23 cellular contexts compared by ENCODE assay signal in the genomic region with DNA sequence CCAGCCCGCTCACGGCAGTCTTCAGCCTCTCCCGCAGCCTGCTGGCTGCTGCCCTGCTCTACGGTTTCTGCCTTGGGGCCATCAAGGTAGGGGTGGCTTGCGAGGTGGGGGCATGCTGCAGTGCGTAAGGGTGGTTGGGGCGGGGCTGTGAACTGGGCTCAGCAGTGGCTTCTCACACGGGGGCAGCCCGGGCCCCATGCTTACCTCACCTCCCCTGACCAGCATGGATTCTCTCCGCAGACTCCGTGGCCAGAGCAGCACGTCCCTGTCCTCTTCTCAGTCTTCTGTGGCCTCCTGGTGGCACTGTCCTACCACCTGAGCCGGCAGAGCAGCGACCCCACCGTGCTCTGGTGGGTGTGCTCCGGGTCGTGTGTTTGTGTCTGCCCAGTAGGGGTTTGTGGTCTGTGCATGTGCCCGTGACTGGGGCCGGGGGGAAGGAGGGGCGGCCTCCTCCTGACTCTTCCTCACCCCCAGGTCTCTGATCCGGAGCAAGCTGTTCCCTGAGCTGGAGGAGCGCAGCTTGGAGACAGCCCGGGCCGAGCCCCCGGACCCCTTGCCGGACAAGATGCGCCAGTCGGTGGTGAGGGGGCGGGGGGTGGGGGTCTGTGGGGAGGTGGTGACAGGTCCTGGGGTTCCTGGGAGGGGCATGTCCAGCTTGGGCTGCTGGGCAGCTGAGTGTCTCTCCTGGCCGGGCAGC. TPM values are rescaled to one million over a fixed set of nuclear protein-coding genes. Genes with fewer than 3 reads are reported as not detected.
DNase-seq lines count a peak whose midpoint lies in the region; ATAC-seq, FAIRE-seq and TF ChIP-seq lines count a peak whose summit lies in the region.
"Had no signal": no experiment of that assay in that cellular context is flagged by ENCODE, and none has a peak within 500 bp of the region (broad histone marks: within the 10 kb centered on the region; RNA-seq: fewer than 3 reads in every experiment).

No MANE protein-coding gene starts in this region.

- no peaks in the 10 kb centered on the region for H3K27me3 Mint-ChIP-seq in activated T-cell treated with anti-CD3 and anti-CD28 coated beads, Interleukin-2, amount 50 U/mL, for 72 hours (ENCODE audit: low read depth)
- H3K27me3 Mint-ChIP-seq in activated T-cell treated with anti-CD3 and anti-CD28 coated beads, Interleukin-2, amount 50 U/mL, for 4 hours (ENCODE audit: low read depth), result no peaks in the 10 kb centered on the region
- no peaks in the 10 kb centered on the region for H3K27me3 Mint-ChIP-seq in nephron progenitor cell (ENCODE audit: low read depth, poor library complexity)
- H3K27me3 Mint-ChIP-seq: CD8-positive, alpha-beta memory T cell; T-cell had no signal

- H3K27ac ChIP-seq in K562 (ENCODE audit: extremely low read depth, low read depth, low read length), result no peak overlapping the region
- H3K27ac ChIP-seq: GM23248, HL-60, PC-9 had no signal

- POLR2A ChIA-PET in K562 (lab: Yijun Ruan, JAX), result interaction anchor here (0.7 to 3.1 kb wide), 4 partner anchors 8 to 202 kb away, joined by 3 to 11 read pairs (median 6); a partner anchor contains a TSS

- H3K36me3 ChIP-seq in K562 (ENCODE audit: control insufficient read depth, insufficient read depth, low read length) (peaks cover 94% of the 10 kb centered on the region; the same call in 2 of the 3 replicates), H7 (replicated peaks; ENCODE audit: control insufficient read depth, insufficient read depth, low read length) (peaks cover 43% of the 10 kb centered on the region)

- TF ChIP-seq POLR2A in K562 (conservative IDR thresholded peaks at IDR 0.05), result no peak

- peaks cover 4 to 13% of the 10 kb centered on the region in 2 donors for H3K36me3 Mint-ChIP-seq in activated T-cell treated with anti-CD3 and anti-CD28 coated beads, Interleukin-2, amount 50 U/mL, for 72 hours (ENCODE audit: insufficient read depth in 2 of 2)
- peaks cover 28% of the 10 kb centered on the region for H3K36me3 Mint-ChIP-seq in activated T-cell treated with anti-CD3 and anti-CD28 coated beads, Interleukin-2, amount 50 U/mL, for 4 hours (ENCODE audit: insufficient read depth)
- peaks cover 9% of the 10 kb centered on the region for H3K36me3 Mint-ChIP-seq in nephron progenitor cell (ENCODE audit: low read depth)

- ATAC-seq in activated T-cell treated with anti-CD3 and anti-CD28 coated beads, Interleukin-2, amount 50 U/mL, for 72 hours (replicated peaks in 1 of 2), result no peak
- ATAC-seq in activated T-cell treated with anti-CD3 and anti-CD28 coated beads, Interleukin-2, amount 50 U/mL, for 4 hours, result no peak
- ATAC-seq in K562 (peak; percentile 25; the same call in 2 of the 3 replicates), HG02763 (IDR thresholded peaks at IDR 0.05; ENCODE audit: unreplicated experiment) (no peak)

- H3K4me3 Mint-ChIP-seq in activated T-cell treated with anti-CD3 and anti-CD28 coated beads, Interleukin-2, amount 50 U/mL, for 72 hours, result no peak overlapping the region
- no peak overlapping the region for H3K4me3 Mint-ChIP-seq in activated T-cell treated with anti-CD3 and anti-CD28 coated beads, Interleukin-2, amount 50 U/mL, for 4 hours
- H3K4me3 Mint-ChIP-seq in nephron progenitor cell, result no peak overlapping the region
- H3K4me3 Mint-ChIP-seq: CD14-positive monocyte; CD8-positive, alpha-beta memory T cell; T-cell had no signal

- H3K4me2 ChIP-seq in K562 (ENCODE audit: insufficient read depth, low read length), result no peak overlapping the region
- H3K4me2 ChIP-seq: PC-9 had no signal

- in situ Hi-C loops in G401 (cut with HindIII; ENCODE audit: low sequenced_read_pairs), result no loop called here
- in situ Hi-C loops in K562 (cut with MboI), result no loop called here

- no peaks in the 10 kb centered on the region for H3K9me3 ChIP-seq in K562 (replicated peaks; ENCODE audit: control insufficient read depth, insufficient read depth, low read depth, low read length)
- H3K9me3 ChIP-seq: HAP-1 had no signal

- no TSS peak for BruUV-seq in K562 (replicated peaks; lab: Mats Ljungman, UMichigan)

- no peak for TF ChIP-seq EP300 in K562 (IDR thresholded peaks at IDR 0.05; ENCODE audit: low read length)

- no peak for FAIRE-seq in K562 (lab: Jason Lieb, UNC)

- no peak for TF ChIP-seq RAD21 in K562 (CRISPR knock-in tag; conservative IDR thresholded peaks at IDR 0.05 in 1 of 2, IDR thresholded peaks at IDR 0.05 in 1 of 2)

- H3K4me1 Mint-ChIP-seq in activated T-cell treated with anti-CD3 and anti-CD28 coated beads, Interleukin-2, amount 50 U/mL, for 72 hours (ENCODE audit: low read depth), result peaks cover 7% of the 10 kb centered on the region
- peaks cover 8% of the 10 kb centered on the region for H3K4me1 Mint-ChIP-seq in activated T-cell treated with anti-CD3 and anti-CD28 coated beads, Interleukin-2, amount 50 U/mL, for 4 hours (ENCODE audit: low read depth)
- H3K4me1 Mint-ChIP-seq in nephron progenitor cell, result no peaks in the 10 kb centered on the region

- no peak overlapping the region for H2AFZ ChIP-seq in K562 (ENCODE audit: low read depth, low read length)
- H2AFZ ChIP-seq: GM23248, PC-9 had no signal

- H3K27ac Mint-ChIP-seq in activated T-cell treated with anti-CD3 and anti-CD28 coated beads, Interleukin-2, amount 50 U/mL, for 72 hours, result peak overlapping the region; percentile 54
- H3K27ac Mint-ChIP-seq in nephron progenitor cell, result peak overlapping the region; percentile 51

- H3K4me3 ChIP-seq in K562 (no peak overlapping the region), H7 (ENCODE audit: insufficient read depth, low read depth, low read length) (no peak overlapping the region)
- H3K4me3 ChIP-seq: GM23248, HAP-1, PC-9 had no signal

- H3K9me3 Mint-ChIP-seq in activated T-cell treated with anti-CD3 and anti-CD28 coated beads, Interleukin-2, amount 50 U/mL, for 72 hours, result no peaks in the 10 kb centered on the region
- H3K9me3 Mint-ChIP-seq in activated T-cell treated with anti-CD3 and anti-CD28 coated beads, Interleukin-2, amount 50 U/mL, for 4 hours, result no peaks in the 10 kb centered on the region
- H3K9me3 Mint-ChIP-seq in nephron progenitor cell, result no peaks in the 10 kb centered on the region
- H3K9me3 Mint-ChIP-seq: CD14-positive monocyte; CD8-positive, alpha-beta memory T cell; T-cell had no signal

- TF ChIP-seq CTCF in K562 (IDR thresholded peaks at IDR 0.05 in 2 of 3, conservative IDR thresholded peaks at IDR 0.05 in 1 of 3; ENCODE audit: insufficient read depth in 2 of 3, low read depth in 1 of 3, low read length in 3 of 3), result peak in 2 of 3 experiments; percentile 17 to 31; a peak in 4 of 6 replicates
- TF ChIP-seq CTCF in nephron progenitor cell (IDR thresholded peaks at IDR 0.05), result no peak

- CTCF ChIA-PET in K562 (lab: Yijun Ruan, JAX; ENCODE audit: low intra/inter-chr PET ratio), result interaction anchor here (1.1 to 2.2 kb wide), 3 partner anchors 193 to 364 kb away, joined by 5 to 27 read pairs (median 6); no protein-coding TSS in a partner anchor

- 80% methylated on average over 15 of the region's 30 CpGs for WGBS in K562 (ENCODE audit: insufficient coverage, low coverage, missing lambda C conversion rate)

- H3K4me1 ChIP-seq in K562 (replicated peaks in 1 of 2; ENCODE audit: control insufficient read depth in 2 of 2, insufficient read depth in 2 of 2, low read length in 2 of 2), result peaks cover 0 to 33% of the 10 kb centered on the region in 2 experiments; a peak in 1 of 5 replicates
- H3K4me1 ChIP-seq: HAP-1 had no signal

- H3K9ac ChIP-seq in K562 (ENCODE audit: insufficient read depth in 1 of 2, low read depth in 2 of 2, low read length in 2 of 2), result peak overlapping the region in 1 of 2 experiments; percentile 62; a peak in 2 of 4 replicates
- H3K9ac ChIP-seq: GM23248 had no signal

- H3K27me3 ChIP-seq in K562 (ENCODE audit: control insufficient read depth in 2 of 2, insufficient read depth in 2 of 2, low read length in 2 of 2) (no peaks in the 10 kb centered on the region), H7 (ENCODE audit: control insufficient read depth, insufficient read depth, low read length) (no peaks in the 10 kb centered on the region)

- no peaks in the 10 kb centered on the region for H3K9me1 ChIP-seq in K562 (ENCODE audit: control insufficient read depth, insufficient read depth, low read length)

- intact Hi-C loops in K562 (cut with micrococcal nuclease), result no loop called here

- H3K79me2 ChIP-seq in K562 (ENCODE audit: control insufficient read depth, insufficient read depth, low read length), result no peaks in the 10 kb centered on the region; the same call in 2 of the 3 replicates

- 0 out of 2 replicates have a peak, but pooled peaks cover 5% of the 10 kb centered on the region for H4K20me1 ChIP-seq in K562 (replicated peaks; ENCODE audit: control insufficient read depth, insufficient read depth, low read length)

- no peak for DNase-seq in activated T-cell treated with anti-CD3 and anti-CD28 coated beads, Interleukin-2, amount 50 U/mL, for 72 hours
- DNase-seq in activated T-cell treated with anti-CD3 and anti-CD28 coated beads, Interleukin-2, amount 50 U/mL, for 4 hours, result no peak
- DNase-seq in G401 (ENCODE audit: low spot score), result peak; percentile 62
- DNase-seq in K562 (ENCODE audit: extremely low read depth in 1 of 4, low spot score in 3 of 4), result no peak
- no peak for DNase-seq in nephron progenitor cell
- no peak for DNase-seq in H7
- DNase-seq in AG08395 (ENCODE audit: low spot score), result no peak
- DNase-seq: NCI-H1092; NCI-H1417 treated with DMSO at 0.1 percent for 48 hours; NCI-H187; NCI-H446; NK-92 treated with Interleukin-12 subunit alpha and Interleukin-12 subunit beta, amount 100 ng/mL, for 24 hours had no signal

RNA-seq across cellular contexts. Expression of a gene that starts 9.5 kb away (rescaled TPM):
- total RNA-seq in activated T-cell treated with anti-CD3 and anti-CD28 coated beads, Interleukin-2, amount 50 U/mL, for 72 hours, result 10 to 100 TPM; 45.9 TPM
- 10 to 100 TPM; 55.8 to 59.7 (median 59.5) TPM for total RNA-seq in activated T-cell treated with anti-CD3 and anti-CD28 coated beads, Interleukin-2, amount 50 U/mL, for 4 hours
- total RNA-seq in G401 (2014; rRNA removed; shearing (Covaris generic)), result 27.4 and 29.0 TPM in 2 replicates
- 75.0 and 267 TPM in 2 replicates for total RNA-seq in K562 (2011; cell fraction: chromatin; rRNA removed; ENCODE audit: low replicate concordance)
- 170 and 187 TPM in 2 replicates for total RNA-seq in K562 (2011; cell fraction: nucleolus; rRNA removed)
- total RNA-seq in K562 (2011; cell fraction: nucleoplasm; rRNA removed), result 110 and 119 TPM in 2 replicates
- total RNA-seq in K562 (2014; rRNA removed) (21.3 and 24.3 TPM in 2 replicates), K562 (2014; rRNA removed; fragmentation: Illumina TruSeq; extraction: Trizol) (2.5 and 4.3 TPM in 2 replicates), K562 (2015; rRNA removed; fragmentation: Illumina TruSeq; extraction: Trizol) (13.9 and 14.1 TPM in 2 replicates), K562 (2021) (40.0 and 47.8 TPM in 2 replicates)
- polyA plus RNA-seq in K562 (2011; rRNA removed) (9.2 and 19.0 TPM in 2 replicates), K562 (2014; fragmentation: Illumina TruSeq; extraction: Trizol) (12.8 and 28.6 TPM in 2 replicates), K562 (2014; fragmentation: Nextera tagmentation; extraction: Ambion mirVana) (under 1 TPM; 0.11 to 0.29 TPM), K562 (2014; rRNA removed) (30.1 and 32.8 TPM in 2 replicates)
- 17.7 and 33.4 TPM in 2 replicates for polyA plus RNA-seq in K562 (2011; cell fraction: cytosol; rRNA removed)
- polyA plus RNA-seq in K562 (2011; cell fraction: nucleus; rRNA removed), result 87.8 and 157 TPM in 2 replicates
- 25.3 and 40.1 TPM in 2 replicates for polyA plus RNA-seq in K562 (2012)
- 8.4 and 10.6 TPM in 2 replicates for polyA minus RNA-seq in K562 (2011; rRNA and poly(A)+ RNA removed)
- 25.9 and 35.1 TPM in 2 replicates for polyA minus RNA-seq in K562 (2011; cell fraction: cytosol; rRNA and poly(A)+ RNA removed)
- 43.0 and 43.9 TPM in 2 replicates for polyA minus RNA-seq in K562 (2011; cell fraction: nucleus; rRNA and poly(A)+ RNA removed)
- total RNA-seq in H7 (2014; rRNA removed; shearing (Covaris generic)), result 21.7 and 25.9 TPM in 2 replicates

RNA-seq across cellular contexts. Expression of a gene that starts 11.1 kb away (rescaled TPM):
- total RNA-seq in activated T-cell treated with anti-CD3 and anti-CD28 coated beads, Interleukin-2, amount 50 U/mL, for 72 hours, result 10 to 100 TPM; 57.3 to 70.1 TPM
- 10 to 100 TPM; 71.8 to 87.1 (median 74.3) TPM for total RNA-seq in activated T-cell treated with anti-CD3 and anti-CD28 coated beads, Interleukin-2, amount 50 U/mL, for 4 hours
- total RNA-seq in G401 (2014; rRNA removed; shearing (Covaris generic)), result 32.6 and 34.3 TPM in 2 replicates
- total RNA-seq in K562 (2011; cell fraction: chromatin; rRNA removed; ENCODE audit: low replicate concordance), result 60.6 and 168 TPM in 2 replicates
- total RNA-seq in K562 (2011; cell fraction: nucleolus; rRNA removed), result 72.6 and 83.4 TPM in 2 replicates
- 51.5 and 63.5 TPM in 2 replicates for total RNA-seq in K562 (2011; cell fraction: nucleoplasm; rRNA removed)
- total RNA-seq in K562 (2014; rRNA removed), result 28.7 and 39.9 TPM in 2 replicates
- total RNA-seq in K562 (2014; rRNA removed; fragmentation: Illumina TruSeq; extraction: Trizol), result 5.4 and 9.0 TPM in 2 replicates
- total RNA-seq in K562 (2015; rRNA removed; fragmentation: Illumina TruSeq; extraction: Trizol), result 18.2 and 20.5 TPM in 2 replicates
- 42.7 and 47.7 TPM in 2 replicates for total RNA-seq in K562 (2021)
- 13.1 and 18.0 TPM in 2 replicates for polyA plus RNA-seq in K562 (2011; rRNA removed)
- 19.3 and 52.1 TPM in 2 replicates for polyA plus RNA-seq in K562 (2011; cell fraction: cytosol; rRNA removed)
- 31.1 and 52.1 TPM in 2 replicates for polyA plus RNA-seq in K562 (2011; cell fraction: nucleus; rRNA removed)
- 35.9 and 37.4 TPM in 2 replicates for polyA plus RNA-seq in K562 (2012)
- polyA plus RNA-seq in K562 (2014; fragmentation: Illumina TruSeq; extraction: Trizol), result 12.2 and 23.0 TPM in 2 replicates
- 1 to 10 TPM in 1 of 2 experiments, under 1 TPM in 1; 0.77 to 1.6 TPM for polyA plus RNA-seq in K562 (2014; fragmentation: Nextera tagmentation; extraction: Ambion mirVana)
- 25.0 and 31.6 TPM in 2 replicates for polyA plus RNA-seq in K562 (2014; rRNA removed)
- 14.7 TPM in 2 replicates for polyA minus RNA-seq in K562 (2011; rRNA and poly(A)+ RNA removed)
- polyA minus RNA-seq in K562 (2011; cell fraction: cytosol; rRNA and poly(A)+ RNA removed), result 23.4 and 26.2 TPM in 2 replicates
- polyA minus RNA-seq in K562 (2011; cell fraction: nucleus; rRNA and poly(A)+ RNA removed), result 24.2 and 31.1 TPM in 2 replicates
- 30.1 and 33.2 TPM in 2 replicates for total RNA-seq in H7 (2014; rRNA removed; shearing (Covaris generic))

RNA-seq across cellular contexts. Expression of a gene that starts 12.8 kb away (rescaled TPM):
- 100 to 1,000 TPM; 132 to 137 TPM for total RNA-seq in activated T-cell treated with anti-CD3 and anti-CD28 coated beads, Interleukin-2, amount 50 U/mL, for 72 hours
- 100 to 1,000 TPM in 1 of 3 donors, 10 to 100 TPM in 2; 80.0 to 101 (median 95.4) TPM for total RNA-seq in activated T-cell treated with anti-CD3 and anti-CD28 coated beads, Interleukin-2, amount 50 U/mL, for 4 hours
- total RNA-seq in G401 (2014; rRNA removed; shearing (Covaris generic)), result 22.5 and 25.2 TPM in 2 replicates
- 26.8 and 126 TPM in 2 replicates for total RNA-seq in K562 (2011; cell fraction: chromatin; rRNA removed; ENCODE audit: low replicate concordance)
- 79.4 and 96.4 TPM in 2 replicates for total RNA-seq in K562 (2011; cell fraction: nucleolus; rRNA removed)
- 35.7 and 43.0 TPM in 2 replicates for total RNA-seq in K562 (2011; cell fraction: nucleoplasm; rRNA removed)
- total RNA-seq in K562 (2014; rRNA removed) (45.7 and 56.0 TPM in 2 replicates), K562 (2014; rRNA removed; fragmentation: Illumina TruSeq; extraction: Trizol) (12.4 and 14.2 TPM in 2 replicates), K562 (2015; rRNA removed; fragmentation: Illumina TruSeq; extraction: Trizol) (28.3 and 29.2 TPM in 2 replicates), K562 (2021) (83.1 and 85.8 TPM in 2 replicates)
- polyA plus RNA-seq in K562 (2011; rRNA removed) (16.8 and 31.3 TPM in 2 replicates), K562 (2014; fragmentation: Illumina TruSeq; extraction: Trizol) (15.5 and 30.0 TPM in 2 replicates), K562 (2014; fragmentation: Nextera tagmentation; extraction: Ambion mirVana) (1 to 10 TPM in 1 of 2 experiments, under 1 TPM in 1; 0.25 to 1.4 TPM), K562 (2014; rRNA removed) (34.7 and 37.2 TPM in 2 replicates)
- polyA plus RNA-seq in K562 (2011; cell fraction: cytosol; rRNA removed), result 19.5 and 74.2 TPM in 2 replicates
- 72.0 and 175 TPM in 2 replicates for polyA plus RNA-seq in K562 (2011; cell fraction: nucleus; rRNA removed)
- 54.8 and 65.0 TPM in 2 replicates for polyA plus RNA-seq in K562 (2012)
- polyA minus RNA-seq in K562 (2011; rRNA and poly(A)+ RNA removed), result 15.4 and 26.3 TPM in 2 replicates
- polyA minus RNA-seq in K562 (2011; cell fraction: cytosol; rRNA and poly(A)+ RNA removed), result 43.1 and 44.1 TPM in 2 replicates
- 26.3 and 33.0 TPM in 2 replicates for polyA minus RNA-seq in K562 (2011; cell fraction: nucleus; rRNA and poly(A)+ RNA removed)
- total RNA-seq in H7 (2014; rRNA removed; shearing (Covaris generic)), result 52.7 and 65.9 TPM in 2 replicates

RNA-seq across cellular contexts. Expression of a gene that starts 29.5 kb away (rescaled TPM):
- total RNA-seq in activated T-cell treated with anti-CD3 and anti-CD28 coated beads, Interleukin-2, amount 50 U/mL, for 72 hours, result under 1 TPM; 0.34 to 0.39 TPM
- total RNA-seq in activated T-cell treated with anti-CD3 and anti-CD28 coated beads, Interleukin-2, amount 50 U/mL, for 4 hours, result 1 to 10 TPM; 1.4 to 2.1 (median 1.4) TPM
- total RNA-seq in G401 (2014; rRNA removed; shearing (Covaris generic)), result 0.12 TPM in 1 of 2 replicates, not detected in the other
- total RNA-seq in K562 (2011; cell fraction: chromatin; rRNA removed; ENCODE audit: low replicate concordance), result 0.33 and 1.00 TPM in 2 replicates
- total RNA-seq in K562 (2011; cell fraction: nucleolus; rRNA removed), result 0.26 TPM in 1 of 2 replicates, not detected in the other
- total RNA-seq in K562 (2011; cell fraction: nucleoplasm; rRNA removed), result 0.29 TPM in 1 of 2 replicates, not detected in the other
- not detected in 2 replicates for total RNA-seq in K562 (2014; rRNA removed)
- total RNA-seq in K562 (2014; rRNA removed; fragmentation: Illumina TruSeq; extraction: Trizol), result not detected in 2 replicates
- total RNA-seq in K562 (2015; rRNA removed; fragmentation: Illumina TruSeq; extraction: Trizol), result not detected in 2 replicates
- total RNA-seq in K562 (2021), result 0.40 TPM in 1 of 2 replicates, not detected in the other
- polyA plus RNA-seq in K562 (2011; rRNA removed), result not detected in 2 replicates
- polyA plus RNA-seq in K562 (2011; cell fraction: cytosol; rRNA removed), result 0.28 TPM in 1 of 2 replicates, not detected in the other
- not detected in 2 replicates for polyA plus RNA-seq in K562 (2011; cell fraction: nucleus; rRNA removed)
- polyA plus RNA-seq in K562 (2012), result 0.39 and 0.58 TPM in 2 replicates
- polyA plus RNA-seq in K562 (2014; fragmentation: Illumina TruSeq; extraction: Trizol), result not detected in 2 replicates
- polyA plus RNA-seq in K562 (2014; fragmentation: Nextera tagmentation; extraction: Ambion mirVana), result not detected
- polyA plus RNA-seq in K562 (2014; rRNA removed), result 0.07 TPM in 1 of 2 replicates, not detected in the other
- not detected in 2 replicates for polyA minus RNA-seq in K562 (2011; rRNA and poly(A)+ RNA removed)
- not detected in 2 replicates for polyA minus RNA-seq in K562 (2011; cell fraction: cytosol; rRNA and poly(A)+ RNA removed)
- 0.27 TPM in 1 of 2 replicates, not detected in the other for polyA minus RNA-seq in K562 (2011; cell fraction: nucleus; rRNA and poly(A)+ RNA removed)
- total RNA-seq in H7 (2014; rRNA removed; shearing (Covaris generic)), result not detected in 2 replicates
- total RNA-seq: A172, GM23248, PC-9, SK-MEL-5 had no signal
- polyA plus RNA-seq: AG04450; CD14-positive monocyte; CD8-positive, alpha-beta memory T cell; GM23248 had no signal

RNA-seq across cellular contexts. Expression of a gene that starts 37.6 kb away (rescaled TPM):
- 100 to 1,000 TPM; 116 to 121 TPM for total RNA-seq in activated T-cell treated with anti-CD3 and anti-CD28 coated beads, Interleukin-2, amount 50 U/mL, for 72 hours
- 100 to 1,000 TPM; 108 to 118 (median 111) TPM for total RNA-seq in activated T-cell treated with anti-CD3 and anti-CD28 coated beads, Interleukin-2, amount 50 U/mL, for 4 hours
- 29.7 and 38.0 TPM in 2 replicates for total RNA-seq in G401 (2014; rRNA removed; shearing (Covaris generic))
- total RNA-seq in K562 (2011; cell fraction: chromatin; rRNA removed; ENCODE audit: low replicate concordance), result 79.5 and 201 TPM in 2 replicates
- 107 and 114 TPM in 2 replicates for total RNA-seq in K562 (2011; cell fraction: nucleolus; rRNA removed)
- 101 and 117 TPM in 2 replicates for total RNA-seq in K562 (2011; cell fraction: nucleoplasm; rRNA removed)
- total RNA-seq in K562 (2014; rRNA removed) (33.4 and 37.6 TPM in 2 replicates), K562 (2014; rRNA removed; fragmentation: Illumina TruSeq; extraction: Trizol) (13.6 and 14.2 TPM in 2 replicates), K562 (2015; rRNA removed; fragmentation: Illumina TruSeq; extraction: Trizol) (20.6 and 21.0 TPM in 2 replicates), K562 (2021) (52.2 and 62.0 TPM in 2 replicates)
- polyA plus RNA-seq in K562 (2011; rRNA removed) (17.0 and 30.8 TPM in 2 replicates), K562 (2014; fragmentation: Illumina TruSeq; extraction: Trizol) (46.8 and 67.4 TPM in 2 replicates), K562 (2014; fragmentation: Nextera tagmentation; extraction: Ambion mirVana) (1 to 10 TPM; 6.0 to 6.4 TPM), K562 (2014; rRNA removed) (30.1 and 31.1 TPM in 2 replicates)
- 15.4 and 23.1 TPM in 2 replicates for polyA plus RNA-seq in K562 (2011; cell fraction: cytosol; rRNA removed)
- polyA plus RNA-seq in K562 (2011; cell fraction: nucleus; rRNA removed), result 129 and 168 TPM in 2 replicates
- polyA plus RNA-seq in K562 (2012), result 45.8 and 53.1 TPM in 2 replicates
- 24.3 and 24.4 TPM in 2 replicates for polyA minus RNA-seq in K562 (2011; rRNA and poly(A)+ RNA removed)
- polyA minus RNA-seq in K562 (2011; cell fraction: cytosol; rRNA and poly(A)+ RNA removed), result 25.8 and 34.8 TPM in 2 replicates
- polyA minus RNA-seq in K562 (2011; cell fraction: nucleus; rRNA and poly(A)+ RNA removed), result 58.0 and 73.5 TPM in 2 replicates
- 17.7 and 28.4 TPM in 2 replicates for total RNA-seq in H7 (2014; rRNA removed; shearing (Covaris generic))
